Comparison of ENCODE assay signal across 22 cellular contexts in genomic region chr2:236095502-236095901, GRCh38.
DNase-seq lines count a peak whose midpoint lies in the region; ATAC-seq, FAIRE-seq and TF ChIP-seq lines count a peak whose summit lies in the region.
"Had no signal": no experiment of that assay in that cellular context is flagged by ENCODE, and none has a peak within 500 bp of the region (broad histone marks: within the 10 kb centered on the region; RNA-seq: fewer than 3 reads in every experiment).

No MANE protein-coding gene starts in this region.

- ATAC-seq in A549, result no peak
- no peak for ATAC-seq in IMR-90 (ENCODE audit: low read depth)
- ATAC-seq in lower lobe of right lung, result no peak
- ATAC-seq: CD8-positive, alpha-beta T cell; GM12878 had no signal

- H4K91ac ChIP-seq in IMR-90 (ENCODE audit: insufficient read depth, low read depth, low read length), result no peak overlapping the region
- H4K91ac ChIP-seq in H1 (replicated peaks; ENCODE audit: insufficient read length, low read length), result no peak overlapping the region

- no peak overlapping the region for H3K9ac ChIP-seq in IMR-90 (ENCODE audit: low read depth, low read length)
- no peak overlapping the region for H3K9ac ChIP-seq in H1 (replicated peaks in 1 of 4; ENCODE audit: extremely low read depth in 1 of 4, low read depth in 3 of 4, low read length in 3 of 4)
- H3K9ac ChIP-seq: BLaER1 treated with 17β-estradiol and CSF1 and Interleukin-3, amounts not matched to agents 10 nM and 100 nM had no signal

- H3K9me1 ChIP-seq in IMR-90 (ENCODE audit: insufficient read depth, low read length), result no peaks in the 10 kb centered on the region

- H3K23ac ChIP-seq in IMR-90 (ENCODE audit: low read depth, low read length) (no peak overlapping the region), H1 (ENCODE audit: insufficient read length) (no peak overlapping the region)

- H3K18ac ChIP-seq in IMR-90 (ENCODE audit: low read depth, low read length), result no peak overlapping the region
- no peak overlapping the region for H3K18ac ChIP-seq in H1 (ENCODE audit: extremely low read depth, low read length)

- H2AFZ ChIP-seq in IMR-90 (replicated peaks; ENCODE audit: low read length, poor library complexity) (no peak overlapping the region), H1 (ENCODE audit: low read length) (no peak overlapping the region)

- no peak for TF ChIP-seq RAD21 in A549 (conservative IDR thresholded peaks at IDR 0.05 in 1 of 2, IDR thresholded peaks at IDR 0.05 in 1 of 2)
- TF ChIP-seq RAD21 in IMR-90 (IDR thresholded peaks at IDR 0.05; ENCODE audit: low read length), result no peak
- TF ChIP-seq RAD21 in H1 (IDR thresholded peaks at IDR 0.05 in 1 of 2, conservative IDR thresholded peaks at IDR 0.05 in 1 of 2; ENCODE audit: low read depth in 2 of 2, low read length in 2 of 2), result no peak

- H2BK15ac ChIP-seq in IMR-90 (ENCODE audit: low read depth, low read length) (no peak overlapping the region), H1 (ENCODE audit: low read length) (no peak overlapping the region)

- H2BK5ac ChIP-seq in IMR-90 (ENCODE audit: low read depth, low read length, poor library complexity, severe bottlenecking) (no peak overlapping the region), H1 (ENCODE audit: low read depth, low read length) (no peak overlapping the region)

- no peak overlapping the region for H3K14ac ChIP-seq in IMR-90 (replicated peaks; ENCODE audit: low read depth, low read length)
- no peak overlapping the region for H3K14ac ChIP-seq in H1 (ENCODE audit: insufficient read length)

- TF ChIP-seq POLR2A in A549 (IDR thresholded peaks at IDR 0.05; ENCODE audit: low read length), result no peak
- no peak for TF ChIP-seq POLR2A in IMR-90 (IDR thresholded peaks at IDR 0.05; ENCODE audit: low read depth, low read length)
- no peak for TF ChIP-seq POLR2A in H1 (IDR thresholded peaks at IDR 0.05; ENCODE audit: control extremely low read depth in 1 of 2, low read depth in 2 of 2, low read length in 2 of 2)

- TF ChIP-seq EP300 in A549 (IDR thresholded peaks at IDR 0.05) (no peak), H1 (IDR thresholded peaks at IDR 0.05; ENCODE audit: borderline replicate concordance in 1 of 2, low read depth in 2 of 2, low read length in 2 of 2) (no peak)

- H4K5ac ChIP-seq in IMR-90 (ENCODE audit: low read depth, low read length), result no peak overlapping the region
- no peak overlapping the region for H4K5ac ChIP-seq in H1 (ENCODE audit: insufficient read length, low read depth, low read length)

- H3K36me3 ChIP-seq in IMR-90 (ENCODE audit: control insufficient read depth, insufficient read depth, low read length) (no peaks in the 10 kb centered on the region), H1 (ENCODE audit: control insufficient read depth in 2 of 4, insufficient read depth in 4 of 4, low read length in 3 of 4) (no peaks in the 10 kb centered on the region), lower lobe of right lung (no peaks in the 10 kb centered on the region)

- H3K79me1 ChIP-seq in IMR-90 (ENCODE audit: low read depth in 1 of 2, low read length in 2 of 2) (no peaks in the 10 kb centered on the region), H1 (ENCODE audit: low read depth, low read length) (no peaks in the 10 kb centered on the region)

- in situ Hi-C loops in IMR-90 (cut with MboI; ENCODE audit: low sequenced_read_pairs), result no loop called here

- no peak overlapping the region for H4K8ac ChIP-seq in IMR-90 (ENCODE audit: low read depth in 2 of 2, low read length in 2 of 2)
- H4K8ac ChIP-seq in H1 (ENCODE audit: extremely low read depth, insufficient read depth, low read length), result no peak overlapping the region

- H4K20me1 ChIP-seq in IMR-90 (ENCODE audit: insufficient read depth, low read length) (no peaks in the 10 kb centered on the region), H1 (replicated peaks in 1 of 2; ENCODE audit: control insufficient read depth in 1 of 2, insufficient read depth in 2 of 2, low read length in 2 of 2) (no peaks in the 10 kb centered on the region)
- H4K20me1 ChIP-seq: BLaER1 treated with 17β-estradiol and CSF1 and Interleukin-3, amounts not matched to agents 10 nM and 100 nM had no signal

- no peak overlapping the region for H2AK5ac ChIP-seq in IMR-90 (ENCODE audit: low read depth, low read length)
- no peak overlapping the region for H2AK5ac ChIP-seq in H1 (ENCODE audit: low read depth, low read length)

- TF ChIP-seq CTCF in A549 (IDR thresholded peaks at IDR 0.05), result no peak
- TF ChIP-seq CTCF in IMR-90 (conservative IDR thresholded peaks at IDR 0.05; ENCODE audit: low read depth, low read length), result no peak
- no peak for TF ChIP-seq CTCF in H1 (IDR thresholded peaks at IDR 0.05; ENCODE audit: control extremely low read depth in 1 of 3, insufficient read depth in 1 of 3, low read depth in 1 of 3, low read length in 3 of 3)
- TF ChIP-seq CTCF in lower lobe of right lung (IDR thresholded peaks at IDR 0.05), result no peak

- FAIRE-seq in A549 (lab: Jason Lieb, UNC), result no peak
- no peak for FAIRE-seq in H1 (lab: Jason Lieb, UNC)
- FAIRE-seq: A204.1, GM12878, GM12892, GM18507 had no signal

- no peaks in the 10 kb centered on the region for H3K23me2 ChIP-seq in H1 (ENCODE audit: low read depth, low read length)

- H3K56ac ChIP-seq in IMR-90 (ENCODE audit: extremely low read depth, insufficient read depth, low read length), result no peak overlapping the region
- H3K56ac ChIP-seq in H1 (replicated peaks; ENCODE audit: insufficient read length, low read depth, low read length), result no peak overlapping the region

- H3K27me3 ChIP-seq in IMR-90 (ENCODE audit: control insufficient read depth, insufficient read depth, low read length) (no peaks in the 10 kb centered on the region), H1 (replicated peaks in 1 of 4; ENCODE audit: control insufficient read depth in 3 of 4, extremely low read depth in 1 of 4, insufficient read depth in 3 of 4, low read length in 3 of 4) (no peaks in the 10 kb centered on the region), lower lobe of right lung (ENCODE audit: low read depth) (no peaks in the 10 kb centered on the region)
- H3K27me3 ChIP-seq: BLaER1 treated with 17β-estradiol and CSF1 and Interleukin-3, amounts not matched to agents 10 nM and 100 nM had no signal

- H3K4me3 ChIP-seq in A549, result no peak overlapping the region
- H3K4me3 ChIP-seq in IMR-90 (ENCODE audit: insufficient read depth, low read depth, low read length), result no peak overlapping the region
- no peak overlapping the region for H3K4me3 ChIP-seq in H1 (ENCODE audit: extremely low read depth in 1 of 4, insufficient read depth in 2 of 4, low read depth in 3 of 4, low read length in 4 of 4)
- H3K4me3 ChIP-seq in lower lobe of right lung, result no peak overlapping the region
- H3K4me3 ChIP-seq: BLaER1 treated with 17β-estradiol and CSF1 and Interleukin-3, amounts not matched to agents 10 nM and 100 nM; GM12878 had no signal

- H3K4ac ChIP-seq in IMR-90 (ENCODE audit: low read depth, low read length), result no peak overlapping the region
- H3K4ac ChIP-seq in H1 (replicated peaks; ENCODE audit: insufficient read length, low read depth, low read length), result no peak overlapping the region

- H2BK20ac ChIP-seq in IMR-90 (ENCODE audit: low read depth, low read length), result no peak overlapping the region
- H2BK20ac ChIP-seq in H1 (ENCODE audit: low read length), result no peak overlapping the region

- CTCF ChIA-PET in A549 (lab: Yijun Ruan, JAX), result no interaction called here
- CTCF ChIA-PET in IMR-90 (lab: Yijun Ruan, JAX), result interaction anchor here (0.8 kb wide), 1 partner anchor 47 kb away, joined by 3 read pairs; no protein-coding TSS in a partner anchor
- CTCF ChIA-PET in H1 (lab: Charles Lee; ENCODE audit: partially characterized antibody), result interaction anchor here (0.6 to 1.5 kb wide), 6 partner anchors 24 to 159 kb away, joined by 3 to 4 read pairs (median 3); no protein-coding TSS in a partner anchor

- POLR2A ChIA-PET in A549 (lab: Yijun Ruan, JAX), result no interaction called here
- POLR2A ChIA-PET in IMR-90 (lab: Charles Lee; ENCODE audit: unreplicated experiment), result no interaction called here
- POLR2A ChIA-PET in H1 (lab: Charles Lee; ENCODE audit: partially characterized antibody), result interaction anchor here (1.0 kb wide), 1 partner anchor 67 kb away, joined by 5 read pairs; no protein-coding TSS in a partner anchor

- H2BK120ac ChIP-seq in IMR-90 (ENCODE audit: low read depth, low read length) (no peak overlapping the region), H1 (replicated peaks; ENCODE audit: low read depth, low read length) (no peak overlapping the region)

- dilution Hi-C loops in IMR-90 (cut with HindIII; ENCODE audit: low sequenced_read_pairs, unreplicated experiment), result no loop called here

- H3K4me2 ChIP-seq in A549, result no peak overlapping the region
- H3K4me2 ChIP-seq in IMR-90 (ENCODE audit: low read depth, low read length), result no peak overlapping the region
- no peak overlapping the region for H3K4me2 ChIP-seq in H1 (ENCODE audit: insufficient read depth in 1 of 2, low read depth in 2 of 2, low read length in 2 of 2)
- H3K4me2 ChIP-seq: BLaER1 treated with 17β-estradiol and CSF1 and Interleukin-3, amounts not matched to agents 10 nM and 100 nM had no signal

- BruUV-seq in IMR-90 (replicated peaks; lab: Mats Ljungman, UMichigan), result no TSS peak

- no peaks in the 10 kb centered on the region for H3K79me2 ChIP-seq in H1 (ENCODE audit: control insufficient read depth in 1 of 2, insufficient read depth in 2 of 2, low read length in 2 of 2)

- 94% methylated on average over 2 of the region's 2 CpGs for WGBS in A549 (ENCODE audit: missing lambda C conversion rate)
- WGBS in IMR-90 (ENCODE audit: extremely low coverage in 2 of 2, insufficient read length in 1 of 2), 2 experiments, result no CpG with 5 or more reads among the region's 2 CpGs
- 95% methylated on average over 2 of the region's 2 CpGs; no CpG with 5 or more reads in 1 of the 2 experiments for WGBS in H1 (ENCODE audit: extremely low coverage in 1 of 2, insufficient coverage in 1 of 2, insufficient read length in 1 of 2, insufficient replicate concordance in 2 of 2, low coverage in 1 of 2, low lambda C conversion rate in 2 of 2, missing lambda C conversion rate in 1 of 2), 2 experiments

- DNase-seq in A549 (ENCODE audit: low read depth in 1 of 2, low spot score in 1 of 2) (no peak), IMR-90 (no peak), H1 (ENCODE audit: low read depth in 1 of 2, low spot score in 2 of 2) (no peak), COR-L47 (lab: John Stamatoyannopoulos, UW) (no peak), lower lobe of right lung (no peak)
- DNase-seq: 8988T; AML-193; CD4-positive, alpha-beta T cell; CD8-positive, alpha-beta T cell; DMS 273 treated with DMSO at 0.1 percent for 48 hours; DMS153; DMS53; DMS79; DND-41; EL; GDM1 had no signal

- H2BK12ac ChIP-seq in H1 (ENCODE audit: low read depth, low read length), result no peak overlapping the region

- H3K4me1 ChIP-seq in A549, result no peaks in the 10 kb centered on the region
- no peaks in the 10 kb centered on the region for H3K4me1 ChIP-seq in IMR-90 (ENCODE audit: control insufficient read depth, insufficient read depth, low read length)
- peaks cover 0 to 4% (median 0%) of the 10 kb centered on the region in 4 experiments; a peak in 3 of 7 replicates for H3K4me1 ChIP-seq in H1 (replicated peaks in 1 of 4; ENCODE audit: control insufficient read depth in 3 of 4, insufficient read depth in 4 of 4, low read length in 3 of 4)
- no peaks in the 10 kb centered on the region for H3K4me1 ChIP-seq in lower lobe of right lung
- H3K4me1 ChIP-seq: BLaER1 treated with 17β-estradiol and CSF1 and Interleukin-3, amounts not matched to agents 10 nM and 100 nM had no signal

- H3K9me3 ChIP-seq in A549 (no peaks in the 10 kb centered on the region), IMR-90 (ENCODE audit: control insufficient read depth, insufficient read depth, low read length) (no peaks in the 10 kb centered on the region), H1 (ENCODE audit: insufficient read depth in 2 of 2, low read depth in 1 of 2, low read length in 1 of 2) (no peaks in the 10 kb centered on the region), lower lobe of right lung (no peaks in the 10 kb centered on the region)
- H3K9me3 ChIP-seq: BLaER1 treated with 17β-estradiol and CSF1 and Interleukin-3, amounts not matched to agents 10 nM and 100 nM had no signal

- H3K27ac ChIP-seq in A549 (no peak overlapping the region), IMR-90 (ENCODE audit: insufficient read depth, low read length) (no peak overlapping the region), H1 (ENCODE audit: low read depth, low read length) (no peak overlapping the region), lower lobe of right lung (no peak overlapping the region)
- H3K27ac ChIP-seq: BLaER1 treated with 17β-estradiol and CSF1 and Interleukin-3, amounts not matched to agents 10 nM and 100 nM; C4-2B had no signal

- no peak overlapping the region for H2AK9ac ChIP-seq in IMR-90 (replicated peaks; ENCODE audit: low read depth, low read length, poor library complexity)

- intact Hi-C loops in IMR-90 (cut with micrococcal nuclease), result no loop called here
- intact Hi-C loops in lower lobe of right lung (cut with DNase I), result no loop called here

Comparison
In these comparisons a context has a peak if more than half of its experiments do, and no peak if none do; other contexts are left out.
1. Of the 18 proteins assayed by ChIP-seq in both H1 and A549: peak only in H1: none; only in A549: none; in both: MAFK; in neither: 17.